ENCODE assay signal across 13 cellular contexts in genomic region chr7:28383949-28384348, GRCh38.
"Had no signal": no experiment of that assay in that cellular context is flagged by ENCODE, and none has a peak within 500 bp of the region (broad histone marks: within the 10 kb centered on the region; RNA-seq: fewer than 3 reads in every experiment).

No MANE protein-coding gene starts in this region.

- DNase-seq: activated CD4-positive, alpha-beta memory T cell treated with anti-CD3 and anti-CD28 coated beads, Interleukin-2, amount 10 ng/mL, durations not matched to agents 7 days and 5 days; activated CD4-positive, alpha-beta T cell treated with anti-CD3 and anti-CD28 coated beads for 48 hours; activated CD4-positive, CD25-positive, alpha-beta regulatory T cell; activated naive CD4-positive, alpha-beta T cell treated with Interleukin-2 at 50 U/mL for 16 hours; activated naive CD8-positive, alpha-beta T cell treated with anti-CD3 and anti-CD28 coated beads, Interleukin-2, amount 10 ng/mL, durations not matched to agents 7 days and 5 days; activated T-cell treated with anti-CD3 and anti-CD28 coated beads, Interleukin-2, amount 50 U/mL, for 1 hour; caudate nucleus; dorsolateral prefrontal cortex; foreskin fibroblast; hippocampal formation; stimulated activated naive B cell treated with anti-CD40 and anti-IgM and Interleukin-4, amounts not matched to agents 10 μg/mL and 1 μg/mL and 100 μg/mL, for 72 hours; upper lobe of right lung had no signal

- ATAC-seq: activated T-helper 17 cell treated with anti-CD3 and anti-CD28 coated beads, Interleukin-2, amount 50 U/mL, for 72 hours; stimulated activated naive B cell treated with anti-CD40 and anti-IgM and Interleukin-4, amounts not matched to agents 10 μg/mL and 1 μg/mL and 100 μg/mL, for 72 hours; upper lobe of right lung had no signal
